In genomic region chr10:133415752-133416151, GRCh38 we compare ENCODE assay signal across 28 cellular contexts. TPM values are rescaled to one million over a fixed set of nuclear protein-coding genes. Genes with fewer than 3 reads are reported as not detected.
A peak's percentile ranks its signal among the peaks of the same experiment; 100 is the strongest.
DNase-seq lines count a peak whose midpoint lies in the region; ATAC-seq, FAIRE-seq and TF ChIP-seq lines count a peak whose summit lies in the region.
"Had no signal": no experiment of that assay in that cellular context is flagged by ENCODE, and none has a peak within 500 bp of the region (broad histone marks: within the 10 kb centered on the region; RNA-seq: fewer than 3 reads in every experiment).

No MANE protein-coding gene starts in this region.

- in situ Hi-C loops in GM13977 (cut with MboI; ENCODE audit: low pct_unique_long_range_greater_than_20kb, low sequenced_read_pairs, unreplicated experiment): no loop called here
- in situ Hi-C loops in GM12878 (cut with MboI): no loop called here

- H4K20me1 ChIP-seq in GM12878 (ENCODE audit: control insufficient read depth, insufficient read depth): no peaks in the 10 kb centered on the region

- H3K27ac Mint-ChIP-seq in naive thymus-derived CD8-positive, alpha-beta T cell: no peak overlapping the region
- H3K27ac Mint-ChIP-seq: CD4-positive, CD25-positive, alpha-beta regulatory T cell; IgD-negative memory B cell had no signal

- 95% methylated on average over 22 of the region's 25 CpGs for WGBS in GM12878 (ENCODE audit: insufficient coverage, insufficient replicate concordance, low lambda C conversion rate, missing lambda C conversion rate)

- peak; percentile 60 for TF ChIP-seq POLR2A in GM12878 (IDR thresholded peaks at IDR 0.05; ENCODE audit: low read depth, low read length)

- FAIRE-seq in GM12878 (lab: Jason Lieb, UNC): no peak
- FAIRE-seq: A204.1, H54, HTR-8/SVneo had no signal

- RAD21 ChIA-PET in GM12878 (lab: Charles Lee; ENCODE audit: unreplicated experiment): no interaction called here

- H3K27me3 ChIP-seq in GM12878 (replicated peaks in 1 of 2; ENCODE audit: control insufficient read depth in 2 of 2, insufficient read depth in 2 of 2, low read length in 1 of 2): no peaks in the 10 kb centered on the region
- no peaks in the 10 kb centered on the region for H3K27me3 ChIP-seq in lower lobe of right lung (ENCODE audit: low read depth)
- H3K27me3 ChIP-seq: BE2C, MG63 had no signal

- H2AFZ ChIP-seq in GM12878 (ENCODE audit: control insufficient read depth, low read depth, low read length): no peak overlapping the region

- POLR2A ChIA-PET in GM12878 (lab: Charles Lee): interaction anchor here (0.6 kb wide), 1 partner anchor 26 kb away, joined by 4 read pairs; no protein-coding TSS in a partner anchor
- POLR2A ChIA-PET in naive thymus-derived CD8-positive, alpha-beta T cell (lab: Charles Lee): no interaction called here

- H3K79me2 ChIP-seq in GM12878 (ENCODE audit: control insufficient read depth, insufficient read depth, low read length): no peaks in the 10 kb centered on the region

- peaks cover 0 to 3% (median under 1%) of the 10 kb centered on the region in 4 donors for H3K4me1 Mint-ChIP-seq in naive thymus-derived CD8-positive, alpha-beta T cell

- no peak overlapping the region for H3K9ac ChIP-seq in GM12878 (ENCODE audit: control insufficient read depth, insufficient read depth, low read length)
- H3K9ac ChIP-seq: SK-N-SH had no signal

- no peak overlapping the region for H3K4me3 ChIP-seq in GM12878
- no peak overlapping the region for H3K4me3 ChIP-seq in lower lobe of right lung
- H3K4me3 ChIP-seq: MG63 had no signal

- no peak overlapping the region for H3K4me3 Mint-ChIP-seq in naive thymus-derived CD8-positive, alpha-beta T cell
- H3K4me3 Mint-ChIP-seq: CD4-positive, CD25-positive, alpha-beta regulatory T cell; IgD-negative memory B cell had no signal

- no peaks in the 10 kb centered on the region for H3K4me1 ChIP-seq in GM12878 (ENCODE audit: control insufficient read depth, insufficient read depth, low read length)
- H3K4me1 ChIP-seq in lower lobe of right lung: no peaks in the 10 kb centered on the region
- H3K4me1 ChIP-seq: BE2C had no signal

- H3K4me2 ChIP-seq in GM12878 (ENCODE audit: control insufficient read depth, insufficient read depth): no peak overlapping the region
- H3K4me2 ChIP-seq: SK-N-SH had no signal

- H3K36me3 Mint-ChIP-seq in naive thymus-derived CD8-positive, alpha-beta T cell: peaks cover 37 to 69% (median 44%) of the 10 kb centered on the region in 3 donors

- no peak overlapping the region for H3K27ac ChIP-seq in GM12878 (ENCODE audit: control insufficient read depth, insufficient read depth)
- H3K27ac ChIP-seq in lower lobe of right lung: no peak overlapping the region

- CTCF ChIA-PET in GM12878 (lab: Yijun Ruan, JAX): no interaction called here

- TF ChIP-seq RAD21 in GM12878 (IDR thresholded peaks at IDR 0.05; ENCODE audit: insufficient read depth, low read depth, low read length): no peak

- H3K36me3 ChIP-seq in GM12878 (ENCODE audit: control insufficient read depth in 2 of 2, insufficient read depth in 2 of 2, low read length in 1 of 2): peaks cover 13 to 23% of the 10 kb centered on the region in 2 experiments
- peaks cover 45% of the 10 kb centered on the region for H3K36me3 ChIP-seq in lower lobe of right lung

- H3K27me3 Mint-ChIP-seq in naive thymus-derived CD8-positive, alpha-beta T cell: no peaks in the 10 kb centered on the region
- H3K27me3 Mint-ChIP-seq: CD4-positive, CD25-positive, alpha-beta regulatory T cell; IgD-negative memory B cell had no signal

- TF ChIP-seq EP300 in GM12878 (IDR thresholded peaks at IDR 0.05; ENCODE audit: borderline replicate concordance in 1 of 2, control insufficient read depth in 1 of 2, low read depth in 2 of 2, low read length in 2 of 2): no peak

- BruUV-seq in GM12878 (replicated peaks; lab: Mats Ljungman, UMichigan): no TSS peak

- SMC1A ChIA-PET in GM12878 (lab: Charles Lee; ENCODE audit: uncharacterized antibody, unreplicated experiment): no interaction called here

- intact Hi-C loops in GM12878 (cut with micrococcal nuclease; ENCODE audit: unreplicated experiment): no loop called here
- intact Hi-C loops in lower lobe of right lung (cut with DNase I): no loop called here

- TF ChIP-seq CTCF in GM13977 (IDR thresholded peaks at IDR 0.05; ENCODE audit: extremely low read depth, insufficient read depth, missing control alignments) (no peak), GM12878 (IDR thresholded peaks at IDR 0.05 in 2 of 3, conservative IDR thresholded peaks at IDR 0.05 in 1 of 3; ENCODE audit: control insufficient read depth in 2 of 3, extremely low read depth in 1 of 3, insufficient read depth in 1 of 3, low read depth in 3 of 3, low read length in 3 of 3) (no peak), lower lobe of right lung (IDR thresholded peaks at IDR 0.05) (no peak)

- ATAC-seq in GM12878 (no peak), lower lobe of right lung (no peak)
- ATAC-seq in naive thymus-derived CD8-positive, alpha-beta T cell: no peak

- DNase-seq in GM13977 (ENCODE audit: low spot score) (peak; percentile 17), GM12878 (ENCODE audit: low read depth, low spot score) (no peak), lower lobe of right lung (peak; percentile 20), NCI-H2227 (lab: John Stamatoyannopoulos, UW; ENCODE audit: unreplicated experiment) (no peak)
- DNase-seq in naive thymus-derived CD8-positive, alpha-beta T cell: no peak
- DNase-seq in stimulated activated CD4-positive, alpha-beta T cell treated with anti-CD3 and anti-CD28 coated beads, Interleukin-15, amount 100 ng/mL, for 24 hours: no peak
- DNase-seq: BE2C; CD4-positive, CD25-positive, alpha-beta regulatory T cell; COR-L47; DMS 273 treated with DMSO at 0.1 percent for 48 hours; DND-41; Kasumi-1; MG63; NCI-H1048; NCI-H1436 treated with DMSO at 0.1 percent for 48 hours; NCI-H2081; NCI-H2171 treated with DMSO at 0.1 percent for 48 hours; NCI-H446 treated with DMSO at 0.1 percent for 48 hours; NCI-H748 treated with DMSO at 0.1 percent for 48 hours; OCI-M1; SHP77 treated with DMSO at 0.1 percent for 48 hours; SK-N-SH had no signal

- H3K9me3 Mint-ChIP-seq in naive thymus-derived CD8-positive, alpha-beta T cell: peaks cover 6 to 34% (median 20%) of the 10 kb centered on the region in 9 donors

- peaks cover 12% of the 10 kb centered on the region; the same call in 2 of the 3 replicates for H3K9me3 ChIP-seq in GM12878 (replicated peaks; ENCODE audit: control insufficient read depth, insufficient read depth, low read length)
- H3K9me3 ChIP-seq in lower lobe of right lung: peaks cover 17% of the 10 kb centered on the region
- H3K9me3 ChIP-seq: BE2C had no signal

RNA-seq across cellular contexts. Expression of gene SPRN, which starts 8.7 kb away (rescaled TPM):
- total RNA-seq in GM12878 (2013; cell fraction: nucleolus; rRNA removed): not detected in 2 replicates
- not detected in 2 replicates for total RNA-seq in GM12878 (2014; rRNA removed)
- not detected in 2 replicates for total RNA-seq in GM12878 (2014; rRNA removed; fragmentation: Illumina TruSeq; extraction: Trizol)
- total RNA-seq in GM12878 (2021): not detected in 2 replicates
- 0.42 TPM for polyA plus RNA-seq in GM12878 (2011; ENCODE audit: low read depth)
- polyA plus RNA-seq in GM12878 (2011; rRNA removed): not detected in 2 replicates
- not detected in 2 replicates for polyA plus RNA-seq in GM12878 (2011; cell fraction: cytosol; rRNA removed)
- polyA plus RNA-seq in GM12878 (2011; cell fraction: nucleus; rRNA removed): not detected in 2 replicates
- 0.83 and 0.89 TPM in 2 replicates for polyA plus RNA-seq in GM12878 (2012)
- polyA plus RNA-seq in GM12878 (2014; fragmentation: Illumina TruSeq; extraction: Trizol): not detected in 2 replicates
- polyA plus RNA-seq in GM12878 (2014; fragmentation: Nextera tagmentation; extraction: Ambion mirVana): under 1 TPM; 0.03 to 0.15 TPM
- not detected in 2 replicates for polyA plus RNA-seq in GM12878 (2014; rRNA removed)
- under 1 TPM; 0.78 to 0.96 TPM for polyA plus RNA-seq in GM12878 (2016; fragmentation: Nextera tagmentation; extraction: Ambion mirVana)
- not detected in 2 replicates for polyA minus RNA-seq in GM12878 (2011; rRNA and poly(A)+ RNA removed)
- polyA minus RNA-seq in GM12878 (2011; cell fraction: cytosol; rRNA and poly(A)+ RNA removed): not detected in 2 replicates
- polyA minus RNA-seq in GM12878 (2011; cell fraction: nucleus; rRNA and poly(A)+ RNA removed): not detected in 2 replicates
- total RNA-seq in lower lobe of right lung: not detected
- total RNA-seq in naive thymus-derived CD8-positive, alpha-beta T cell: not detected
- under 1 TPM; 0.06 to 0.39 (median 0.28) TPM for polyA plus RNA-seq in naive thymus-derived CD8-positive, alpha-beta T cell
- total RNA-seq: CD4-positive, CD25-positive, alpha-beta regulatory T cell; G401; RPMI7951 had no signal

RNA-seq across cellular contexts. Expression of gene MTG1, which starts 21.8 kb away (rescaled TPM):
- total RNA-seq in GM12878 (2013; cell fraction: nucleolus; rRNA removed): 107 and 127 TPM in 2 replicates
- total RNA-seq in GM12878 (2014; rRNA removed): 39.6 and 46.6 TPM in 2 replicates
- total RNA-seq in GM12878 (2014; rRNA removed; fragmentation: Illumina TruSeq; extraction: Trizol): 34.4 and 41.6 TPM in 2 replicates
- 52.8 and 65.8 TPM in 2 replicates for total RNA-seq in GM12878 (2021)
- 17.0 TPM for polyA plus RNA-seq in GM12878 (2011; ENCODE audit: low read depth)
- 50.7 and 64.1 TPM in 2 replicates for polyA plus RNA-seq in GM12878 (2011; rRNA removed)
- polyA plus RNA-seq in GM12878 (2011; cell fraction: cytosol; rRNA removed): 76.9 and 109 TPM in 2 replicates
- polyA plus RNA-seq in GM12878 (2011; cell fraction: nucleus; rRNA removed): 240 and 347 TPM in 2 replicates
- 27.9 and 29.1 TPM in 2 replicates for polyA plus RNA-seq in GM12878 (2012)
- 46.0 and 60.9 TPM in 2 replicates for polyA plus RNA-seq in GM12878 (2014; fragmentation: Illumina TruSeq; extraction: Trizol)
- polyA plus RNA-seq in GM12878 (2014; fragmentation: Nextera tagmentation; extraction: Ambion mirVana): 1 to 10 TPM; 6.2 to 9.2 TPM
- polyA plus RNA-seq in GM12878 (2014; rRNA removed): 92.6 and 95.2 TPM in 2 replicates
- polyA plus RNA-seq in GM12878 (2016; fragmentation: Nextera tagmentation; extraction: Ambion mirVana): 100 to 1,000 TPM; 102 to 104 TPM
- polyA minus RNA-seq in GM12878 (2011; rRNA and poly(A)+ RNA removed): 53.0 and 56.3 TPM in 2 replicates
- polyA minus RNA-seq in GM12878 (2011; cell fraction: cytosol; rRNA and poly(A)+ RNA removed): 17.9 and 18.8 TPM in 2 replicates
- polyA minus RNA-seq in GM12878 (2011; cell fraction: nucleus; rRNA and poly(A)+ RNA removed): 34.3 and 67.6 TPM in 2 replicates
- total RNA-seq in lower lobe of right lung: 41.7 TPM
- total RNA-seq in naive thymus-derived CD8-positive, alpha-beta T cell: 10 to 100 TPM; 62.4 to 67.9 TPM
- 10 to 100 TPM; 19.4 to 37.9 (median 28.5) TPM for polyA plus RNA-seq in naive thymus-derived CD8-positive, alpha-beta T cell

RNA-seq across cellular contexts. Expression of gene PAOX, which starts 36.7 kb away (rescaled TPM):
- total RNA-seq in GM12878 (2013; cell fraction: nucleolus; rRNA removed): 12.1 and 14.7 TPM in 2 replicates
- total RNA-seq in GM12878 (2014; rRNA removed) (11.7 and 13.8 TPM in 2 replicates), GM12878 (2014; rRNA removed; fragmentation: Illumina TruSeq; extraction: Trizol) (5.5 and 7.2 TPM in 2 replicates), GM12878 (2021) (14.4 and 16.1 TPM in 2 replicates), lower lobe of right lung (6.9 TPM)
- 2.5 TPM for polyA plus RNA-seq in GM12878 (2011; ENCODE audit: low read depth)
- polyA plus RNA-seq in GM12878 (2011; rRNA removed) (4.3 and 4.7 TPM in 2 replicates), GM12878 (2014; fragmentation: Illumina TruSeq; extraction: Trizol) (2.2 and 4.1 TPM in 2 replicates), GM12878 (2014; fragmentation: Nextera tagmentation; extraction: Ambion mirVana) (1 to 10 TPM; 1.2 to 4.9 TPM), GM12878 (2014; rRNA removed) (15.1 and 16.1 TPM in 2 replicates), GM12878 (2016; fragmentation: Nextera tagmentation; extraction: Ambion mirVana) (10 to 100 TPM; 20.5 to 22.2 TPM)
- polyA plus RNA-seq in GM12878 (2011; cell fraction: cytosol; rRNA removed): 6.5 and 7.6 TPM in 2 replicates
- polyA plus RNA-seq in GM12878 (2011; cell fraction: nucleus; rRNA removed): 9.9 and 13.2 TPM in 2 replicates
- polyA plus RNA-seq in GM12878 (2012): 7.4 and 8.3 TPM in 2 replicates
- 3.2 and 9.8 TPM in 2 replicates for polyA minus RNA-seq in GM12878 (2011; rRNA and poly(A)+ RNA removed)
- 2.8 and 3.9 TPM in 2 replicates for polyA minus RNA-seq in GM12878 (2011; cell fraction: cytosol; rRNA and poly(A)+ RNA removed)
- 5.4 and 5.7 TPM in 2 replicates for polyA minus RNA-seq in GM12878 (2011; cell fraction: nucleus; rRNA and poly(A)+ RNA removed)
- 10 to 100 TPM; 11.3 to 11.9 TPM for total RNA-seq in naive thymus-derived CD8-positive, alpha-beta T cell
- polyA plus RNA-seq in naive thymus-derived CD8-positive, alpha-beta T cell: 10 to 100 TPM; 10.9 to 15.6 (median 11.9) TPM

RNA-seq across cellular contexts. Expression of gene SCART1, which starts 38.0 kb away (rescaled TPM):
- 27.4 and 36.2 TPM in 2 replicates for total RNA-seq in GM12878 (2013; cell fraction: nucleolus; rRNA removed)
- total RNA-seq in GM12878 (2014; rRNA removed): 0.60 and 0.62 TPM in 2 replicates
- 0.37 and 0.54 TPM in 2 replicates for total RNA-seq in GM12878 (2014; rRNA removed; fragmentation: Illumina TruSeq; extraction: Trizol)
- 1.2 TPM in 2 replicates for total RNA-seq in GM12878 (2021)
- polyA plus RNA-seq in GM12878 (2011; ENCODE audit: low read depth): 0.24 TPM
- 22.0 and 23.1 TPM in 2 replicates for polyA plus RNA-seq in GM12878 (2011; rRNA removed)
- 15.1 and 20.2 TPM in 2 replicates for polyA plus RNA-seq in GM12878 (2011; cell fraction: cytosol; rRNA removed)
- 292 and 335 TPM in 2 replicates for polyA plus RNA-seq in GM12878 (2011; cell fraction: nucleus; rRNA removed)
- polyA plus RNA-seq in GM12878 (2012): 1.3 TPM in 2 replicates
- polyA plus RNA-seq in GM12878 (2014; fragmentation: Illumina TruSeq; extraction: Trizol): 0.32 and 0.72 TPM in 2 replicates
- polyA plus RNA-seq in GM12878 (2014; fragmentation: Nextera tagmentation; extraction: Ambion mirVana): under 1 TPM; 0.05 to 0.09 TPM
- polyA plus RNA-seq in GM12878 (2014; rRNA removed): 1.2 and 1.5 TPM in 2 replicates
- polyA plus RNA-seq in GM12878 (2016; fragmentation: Nextera tagmentation; extraction: Ambion mirVana): under 1 TPM; 0.11 to 0.31 TPM
- 13.9 and 20.8 TPM in 2 replicates for polyA minus RNA-seq in GM12878 (2011; rRNA and poly(A)+ RNA removed)
- polyA minus RNA-seq in GM12878 (2011; cell fraction: cytosol; rRNA and poly(A)+ RNA removed): 2.9 and 7.2 TPM in 2 replicates
- polyA minus RNA-seq in GM12878 (2011; cell fraction: nucleus; rRNA and poly(A)+ RNA removed): 44.2 and 54.8 TPM in 2 replicates
- total RNA-seq in lower lobe of right lung: 2.4 TPM
- total RNA-seq in naive thymus-derived CD8-positive, alpha-beta T cell: 1 to 10 TPM; 3.8 to 4.2 TPM
- polyA plus RNA-seq in naive thymus-derived CD8-positive, alpha-beta T cell: under 1 TPM in 1 of 3 donors, not detected in 2; 0.04 TPM
- polyA plus RNA-seq: IgD-negative memory B cell had no signal

RNA-seq across cellular contexts. Expression of gene ECHS1, which starts 42.6 kb away (rescaled TPM):
- total RNA-seq in GM12878 (2013; cell fraction: nucleolus; rRNA removed): 7.9 and 8.3 TPM in 2 replicates
- total RNA-seq in GM12878 (2014; rRNA removed): 63.5 and 71.4 TPM in 2 replicates
- total RNA-seq in GM12878 (2014; rRNA removed; fragmentation: Illumina TruSeq; extraction: Trizol): 48.0 and 50.8 TPM in 2 replicates
- total RNA-seq in GM12878 (2021): 73.2 and 77.8 TPM in 2 replicates
- 52.7 TPM for polyA plus RNA-seq in GM12878 (2011; ENCODE audit: low read depth)
- 21.0 and 32.7 TPM in 2 replicates for polyA plus RNA-seq in GM12878 (2011; rRNA removed)
- polyA plus RNA-seq in GM12878 (2011; cell fraction: cytosol; rRNA removed): 49.9 and 52.1 TPM in 2 replicates
- polyA plus RNA-seq in GM12878 (2011; cell fraction: nucleus; rRNA removed): 45.0 and 46.7 TPM in 2 replicates
- polyA plus RNA-seq in GM12878 (2012): 60.0 and 70.1 TPM in 2 replicates
- polyA plus RNA-seq in GM12878 (2014; fragmentation: Illumina TruSeq; extraction: Trizol): 35.6 and 57.1 TPM in 2 replicates
- polyA plus RNA-seq in GM12878 (2014; fragmentation: Nextera tagmentation; extraction: Ambion mirVana): 10 to 100 TPM; 55.3 to 67.7 TPM
- 51.9 and 52.6 TPM in 2 replicates for polyA plus RNA-seq in GM12878 (2014; rRNA removed)
- 100 to 1,000 TPM; 162 to 164 TPM for polyA plus RNA-seq in GM12878 (2016; fragmentation: Nextera tagmentation; extraction: Ambion mirVana)
- polyA minus RNA-seq in GM12878 (2011; rRNA and poly(A)+ RNA removed): 14.8 and 20.7 TPM in 2 replicates
- 15.1 and 18.8 TPM in 2 replicates for polyA minus RNA-seq in GM12878 (2011; cell fraction: cytosol; rRNA and poly(A)+ RNA removed)
- 4.5 and 5.1 TPM in 2 replicates for polyA minus RNA-seq in GM12878 (2011; cell fraction: nucleus; rRNA and poly(A)+ RNA removed)
- 59.5 TPM for total RNA-seq in lower lobe of right lung
- 10 to 100 TPM; 28.3 to 29.2 TPM for total RNA-seq in naive thymus-derived CD8-positive, alpha-beta T cell
- 100 to 1,000 TPM; 103 to 110 (median 104) TPM for polyA plus RNA-seq in naive thymus-derived CD8-positive, alpha-beta T cell

Comparison
In these comparisons a context has a peak if more than half of its experiments do, and no peak if none do; other contexts are left out.
1. DNase-seq: peak in GM13977 (single experiment) and lower lobe of right lung (single experiment); none in GM12878 (single experiment), naive thymus-derived CD8-positive, alpha-beta T cell (0 of 10), NCI-H2227 (single experiment) and stimulated activated CD4-positive, alpha-beta T cell treated with anti-CD3 and anti-CD28 coated beads, Interleukin-15, amount 100 ng/mL, for 24 hours (single experiment).